Comparison of ENCODE assay signal across 22 cellular contexts in genomic region chr6:75427342-75427741, GRCh38.
DNase-seq lines count a peak whose midpoint lies in the region; ATAC-seq, FAIRE-seq and TF ChIP-seq lines count a peak whose summit lies in the region.
"Had no signal": no experiment of that assay in that cellular context is flagged by ENCODE, and none has a peak within 500 bp of the region (broad histone marks: within the 10 kb centered on the region; RNA-seq: fewer than 3 reads in every experiment).

No MANE protein-coding gene starts in this region.

- no peaks in the 10 kb centered on the region for H4K20me1 ChIP-seq in GM12878 (ENCODE audit: control insufficient read depth, insufficient read depth)

- TF ChIP-seq EP300 in GM12878 (IDR thresholded peaks at IDR 0.05; ENCODE audit: borderline replicate concordance in 1 of 2, control insufficient read depth in 1 of 2, low read depth in 2 of 2, low read length in 2 of 2), result no peak

- intact Hi-C loops in heart right ventricle (cut with DNase I) (no loop called here), GM12878 (cut with micrococcal nuclease; ENCODE audit: unreplicated experiment) (loop anchor here (5.0 kb wide), 1 partner anchor 70 kb away; no protein-coding TSS in a partner anchor)

- SMC1A ChIA-PET in GM12878 (lab: Charles Lee; ENCODE audit: uncharacterized antibody, unreplicated experiment), result interaction anchor here (1.0 to 1.3 kb wide), 2 partner anchors 10 to 159 kb away, joined by 3 read pairs; no protein-coding TSS in a partner anchor

- no TSS peak for BruUV-seq in GM12878 (replicated peaks; lab: Mats Ljungman, UMichigan)

- H3K4me3 ChIP-seq in cardiac muscle cell, result no peak overlapping the region
- H3K4me3 ChIP-seq in heart right ventricle, result no peak overlapping the region
- no peak overlapping the region for H3K4me3 ChIP-seq in GM12878

- H3K4me3 Mint-ChIP-seq in stimulated activated effector memory CD8-positive, alpha-beta T cell treated with anti-CD3 and anti-CD28 coated beads, Interleukin-12 subunit alpha, Interleukin-12 subunit beta, amount 100 ng/mL, for 72 hours, result no peak overlapping the region
- H3K4me3 Mint-ChIP-seq: CD4-positive, CD25-positive, alpha-beta regulatory T cell; CD8-positive, alpha-beta memory T cell; H9; IgD-negative memory B cell had no signal

- no peaks in the 10 kb centered on the region for H3K36me3 ChIP-seq in cardiac muscle cell
- H3K36me3 ChIP-seq in heart right ventricle, result no peaks in the 10 kb centered on the region
- H3K36me3 ChIP-seq in GM12878 (ENCODE audit: control insufficient read depth in 2 of 2, insufficient read depth in 2 of 2, low read length in 1 of 2), result no peaks in the 10 kb centered on the region
- H3K36me3 ChIP-seq: BE2C had no signal

- WGBS in heart right ventricle, 2 donors, result 97 to 100% methylated on average over 2 of the region's 2 CpGs
- WGBS in GM12878 (ENCODE audit: insufficient coverage, insufficient replicate concordance, low lambda C conversion rate, missing lambda C conversion rate), result 91% methylated on average over 2 of the region's 2 CpGs

- POLR2A ChIA-PET in GM12878 (lab: Charles Lee), result no interaction called here

- H3K27ac Mint-ChIP-seq in stimulated activated effector memory CD8-positive, alpha-beta T cell treated with anti-CD3 and anti-CD28 coated beads, Interleukin-12 subunit alpha, Interleukin-12 subunit beta, amount 100 ng/mL, for 72 hours, result no peak overlapping the region
- H3K27ac Mint-ChIP-seq: CD4-positive, CD25-positive, alpha-beta regulatory T cell; H9; IgD-negative memory B cell had no signal

- H3K4me1 Mint-ChIP-seq in stimulated activated effector memory CD8-positive, alpha-beta T cell treated with anti-CD3 and anti-CD28 coated beads, Interleukin-12 subunit alpha, Interleukin-12 subunit beta, amount 100 ng/mL, for 72 hours, result no peaks in the 10 kb centered on the region
- H3K4me1 Mint-ChIP-seq: IgD-negative memory B cell had no signal

- H3K9me3 ChIP-seq in cardiac muscle cell (ENCODE audit: low read depth), result no peaks in the 10 kb centered on the region
- H3K9me3 ChIP-seq in heart right ventricle, result no peaks in the 10 kb centered on the region
- H3K9me3 ChIP-seq in GM12878 (replicated peaks; ENCODE audit: control insufficient read depth, insufficient read depth, low read length), result peaks cover 2% of the 10 kb centered on the region; the same call in 2 of the 3 replicates
- H3K9me3 ChIP-seq: BE2C had no signal

- no peaks in the 10 kb centered on the region for H3K79me2 ChIP-seq in GM12878 (ENCODE audit: control insufficient read depth, insufficient read depth, low read length)

- RAD21 ChIA-PET in GM12878 (lab: Charles Lee; ENCODE audit: unreplicated experiment), result no interaction called here

- CTCF ChIA-PET in GM12878 (lab: Yijun Ruan, JAX), result interaction anchor here (1.7 kb wide), 1 partner anchor 130 kb away, joined by 4 read pairs; no protein-coding TSS in a partner anchor

- H2AFZ ChIP-seq in GM12878 (ENCODE audit: control insufficient read depth, low read depth, low read length), result no peak overlapping the region

- H3K27me3 ChIP-seq in cardiac muscle cell (no peaks in the 10 kb centered on the region), heart right ventricle (no peaks in the 10 kb centered on the region), GM12878 (replicated peaks in 1 of 2; ENCODE audit: control insufficient read depth in 2 of 2, insufficient read depth in 2 of 2, low read length in 1 of 2) (no peaks in the 10 kb centered on the region)
- H3K27me3 ChIP-seq: BE2C had no signal

- in situ Hi-C loops in GM12878 (cut with MboI), result no loop called here

- no peak for TF ChIP-seq RAD21 in GM12878 (IDR thresholded peaks at IDR 0.05; ENCODE audit: insufficient read depth, low read depth, low read length)

- no peak for DNase-seq in cardiac muscle cell (ENCODE audit: low read depth in 1 of 2, low spot score in 1 of 2)
- no peak for DNase-seq in heart right ventricle
- DNase-seq in GM12878 (ENCODE audit: low read depth, low spot score), result no peak
- no peak for DNase-seq in stimulated activated effector memory CD8-positive, alpha-beta T cell treated with anti-CD3 and anti-CD28 coated beads, Interleukin-12 subunit alpha, Interleukin-12 subunit beta, amount 100 ng/mL, for 72 hours (ENCODE audit: low spot score in 2 of 2)
- DNase-seq in NOMO-1 (lab: John Stamatoyannopoulos, UW; ENCODE audit: unreplicated experiment in 2 of 2), result no peak
- DNase-seq: ACHN; BE2C; C1 segment of cervical spinal cord; CD4-positive, CD25-positive, alpha-beta regulatory T cell; CD8-positive, alpha-beta memory T cell; COR-L47; DMS 273 treated with DMSO at 0.1 percent for 48 hours; DMS53; DND-41; EL; H9 had no signal

- FAIRE-seq in GM12878 (lab: Jason Lieb, UNC), result no peak
- FAIRE-seq: GM12891, GM19239, H1, HTR-8/SVneo had no signal

- TF ChIP-seq CTCF in cardiac muscle cell (IDR thresholded peaks at IDR 0.05; ENCODE audit: low read depth, low read length), result no peak
- no peak for TF ChIP-seq CTCF in heart right ventricle (IDR thresholded peaks at IDR 0.05)
- TF ChIP-seq CTCF in GM12878 (IDR thresholded peaks at IDR 0.05 in 2 of 3, conservative IDR thresholded peaks at IDR 0.05 in 1 of 3; ENCODE audit: control insufficient read depth in 2 of 3, extremely low read depth in 1 of 3, insufficient read depth in 1 of 3, low read depth in 3 of 3, low read length in 3 of 3), result no peak

- H3K9me3 Mint-ChIP-seq in stimulated activated effector memory CD8-positive, alpha-beta T cell treated with anti-CD3 and anti-CD28 coated beads, Interleukin-12 subunit alpha, Interleukin-12 subunit beta, amount 100 ng/mL, for 72 hours, result peaks cover 3% of the 10 kb centered on the region
- H3K9me3 Mint-ChIP-seq: CD4-positive, CD25-positive, alpha-beta regulatory T cell; CD8-positive, alpha-beta memory T cell had no signal

- H3K27ac ChIP-seq in cardiac muscle cell (peak overlapping the region; percentile 54), heart right ventricle (peak overlapping the region in 1 of 10 donors; percentile 2), GM12878 (ENCODE audit: control insufficient read depth, insufficient read depth) (no peak overlapping the region)

- H3K4me1 ChIP-seq in cardiac muscle cell (ENCODE audit: low read depth) (peaks cover 30% of the 10 kb centered on the region), heart right ventricle (peaks cover 12 to 92% (median 65%) of the 10 kb centered on the region in 9 donors), GM12878 (ENCODE audit: control insufficient read depth, insufficient read depth, low read length) (peaks cover 6% of the 10 kb centered on the region)
- H3K4me1 ChIP-seq: BE2C had no signal

- H3K36me3 Mint-ChIP-seq in stimulated activated effector memory CD8-positive, alpha-beta T cell treated with anti-CD3 and anti-CD28 coated beads, Interleukin-12 subunit alpha, Interleukin-12 subunit beta, amount 100 ng/mL, for 72 hours, result no peaks in the 10 kb centered on the region
- H3K36me3 Mint-ChIP-seq: CD4-positive, CD25-positive, alpha-beta regulatory T cell; CD8-positive, alpha-beta memory T cell; IgD-negative memory B cell had no signal

- no peak overlapping the region for H3K9ac ChIP-seq in GM12878 (ENCODE audit: control insufficient read depth, insufficient read depth, low read length)

- no peak overlapping the region for H3K4me2 ChIP-seq in GM12878 (ENCODE audit: control insufficient read depth, insufficient read depth)

- ATAC-seq in heart right ventricle, result no peak
- ATAC-seq in GM12878, result 0 out of 3 replicates have a peak, but pooled peaks have one; percentile 17
- ATAC-seq in stimulated activated effector memory CD8-positive, alpha-beta T cell treated with anti-CD3 and anti-CD28 coated beads, Interleukin-12 subunit alpha, Interleukin-12 subunit beta, amount 100 ng/mL, for 72 hours, result peak; percentile 44
- no peak for ATAC-seq in HG03196 (IDR thresholded peaks at IDR 0.05; ENCODE audit: unreplicated experiment)

- TF ChIP-seq POLR2A in GM12878 (IDR thresholded peaks at IDR 0.05; ENCODE audit: low read depth, low read length), result no peak

TF ChIP-seq in GM12878, 131 proteins besides CTCF, POLR2A, EP300 and RAD21:
- TF ChIP-seq SIN3A (IDR thresholded peaks at IDR 0.05; ENCODE audit: low read depth, low read length), result no peak
- TF ChIP-seq HDAC2 (IDR thresholded peaks at IDR 0.05), result no peak

Comparison
In these comparisons a context has a peak if more than half of its experiments do, and no peak if none do; other contexts are left out.
1. ATAC-seq: peak in GM12878 (single experiment) and stimulated activated effector memory CD8-positive, alpha-beta T cell treated with anti-CD3 and anti-CD28 coated beads, Interleukin-12 subunit alpha, Interleukin-12 subunit beta, amount 100 ng/mL, for 72 hours (single experiment); none in heart right ventricle (0 of 8) and HG03196 (single experiment).